ENCODE assay signal across 25 cellular contexts in the genomic region with DNA sequence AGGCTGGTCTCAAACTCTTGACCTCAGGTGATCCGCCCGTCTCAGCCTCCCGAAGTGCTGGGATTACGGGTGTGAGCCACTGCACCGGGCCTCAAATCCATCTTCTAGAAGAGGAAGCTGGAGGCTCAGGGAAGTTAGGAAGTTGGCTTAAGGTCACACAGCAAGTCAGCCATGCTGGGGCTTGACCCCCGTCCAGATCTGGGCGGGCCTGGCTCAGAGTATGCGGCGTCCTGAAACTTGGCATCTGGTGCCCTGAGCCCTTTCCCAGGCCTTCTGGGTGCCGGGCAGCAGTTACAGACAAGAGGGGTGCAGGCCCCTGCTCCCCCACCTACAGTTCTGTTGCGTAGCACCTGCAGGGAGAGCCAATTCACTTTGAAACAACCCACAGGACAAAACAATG. TPM values are rescaled to one million over a fixed set of nuclear protein-coding genes. Genes with fewer than 3 reads are reported as not detected.
DNase-seq lines count a peak whose midpoint lies in the region; ATAC-seq, FAIRE-seq and TF ChIP-seq lines count a peak whose summit lies in the region.
"Had no signal": no experiment of that assay in that cellular context is flagged by ENCODE, and none has a peak within 500 bp of the region (broad histone marks: within the 10 kb centered on the region; RNA-seq: fewer than 3 reads in every experiment).

No MANE protein-coding gene starts in this region.

- no peak overlapping the region for H3K4me2 ChIP-seq in neuronal stem cell (ENCODE audit: insufficient read depth, low read length, poor library complexity, severe bottlenecking)
- H3K4me2 ChIP-seq: BLaER1 had no signal

- H2AFZ ChIP-seq in neuronal stem cell (ENCODE audit: low read length): no peak overlapping the region

- no peaks in the 10 kb centered on the region for H3K9me3 Mint-ChIP-seq in chondrocyte (ENCODE audit: low read depth)
- H3K9me3 Mint-ChIP-seq: CD14-positive monocyte; CD4-positive, alpha-beta memory T cell had no signal

- H3K36me3 Mint-ChIP-seq in chondrocyte (ENCODE audit: low read depth): no peaks in the 10 kb centered on the region
- H3K36me3 Mint-ChIP-seq: CD14-positive monocyte; CD4-positive, alpha-beta memory T cell had no signal

- H3K14ac ChIP-seq in neuronal stem cell (ENCODE audit: low read length): no peak overlapping the region

- peaks cover 14% of the 10 kb centered on the region for H3K79me1 ChIP-seq in neuronal stem cell (ENCODE audit: low read depth, low read length)

- no peak overlapping the region for H3K23ac ChIP-seq in neuronal stem cell (ENCODE audit: low read depth, low read length, poor library complexity)

- H3K4ac ChIP-seq in neuronal stem cell (ENCODE audit: low read length): no peak overlapping the region

- peak in 3 of 5 donors; percentile 4 to 18 (median 7) for DNase-seq in heart left ventricle
- DNase-seq in left ventricle myocardium inferior: no peak
- DNase-seq in chondrocyte (ENCODE audit: low spot score): peak; percentile 55
- DNase-seq in kidney: peak; percentile 24
- DNase-seq in neuronal stem cell (ENCODE audit: low spot score): no peak
- no peak for DNase-seq in H7
- DNase-seq in NCI-H187 (lab: John Stamatoyannopoulos, UW): no peak
- DNase-seq in NCI-H2227 (lab: John Stamatoyannopoulos, UW; ENCODE audit: unreplicated experiment): no peak
- DNase-seq: 8988T; CD4-positive, alpha-beta memory T cell; DMS153; DMS79; GDM1; IMR-90 had no signal

- intact Hi-C loops in heart left ventricle (cut with DNase I): no loop called here
- intact Hi-C loops in left ventricle myocardium inferior (cut with micrococcal nuclease): no loop called here
- intact Hi-C loops in kidney (cut with DNase I): no loop called here

- H4K8ac ChIP-seq in neuronal stem cell (ENCODE audit: low read depth, low read length): no peak overlapping the region

- WGBS in heart left ventricle, 4 donors: 85 to 90% (median 87%) methylated on average over 11 of the region's 11 CpGs
- WGBS in neuronal stem cell (ENCODE audit: extremely low coverage in 2 of 2, insufficient read length in 2 of 2, insufficient replicate concordance in 1 of 2), 2 donors: no CpG with 5 or more reads among the region's 11 CpGs

- H2BK5ac ChIP-seq in neuronal stem cell (ENCODE audit: low read length): no peak overlapping the region

- H2BK120ac ChIP-seq in neuronal stem cell (ENCODE audit: low read depth, low read length): no peak overlapping the region

- H3K27ac Mint-ChIP-seq in chondrocyte (ENCODE audit: unreplicated experiment): no peak overlapping the region
- H3K27ac Mint-ChIP-seq: CD4-positive, alpha-beta memory T cell had no signal

- TF ChIP-seq CTCF in heart left ventricle (IDR thresholded peaks at IDR 0.05) (no peak), left ventricle myocardium inferior (IDR thresholded peaks at IDR 0.05; ENCODE audit: borderline replicate concordance) (no peak), chondrocyte (IDR thresholded peaks at IDR 0.05) (no peak), kidney (IDR thresholded peaks at IDR 0.05; ENCODE audit: borderline replicate concordance, extremely low read depth, insufficient read depth) (no peak)

- ATAC-seq in heart left ventricle: no peak

- no peak for TF ChIP-seq POLR2A in heart left ventricle (IDR thresholded peaks at IDR 0.05)

- no peak overlapping the region for H2BK12ac ChIP-seq in neuronal stem cell (ENCODE audit: low read length)

- H3K4me3 Mint-ChIP-seq in chondrocyte (ENCODE audit: unreplicated experiment): no peak overlapping the region
- H3K4me3 Mint-ChIP-seq: CD14-positive monocyte; CD4-positive, alpha-beta memory T cell had no signal

- H3K9me3 ChIP-seq in heart left ventricle: no peaks in the 10 kb centered on the region
- no peaks in the 10 kb centered on the region for H3K9me3 ChIP-seq in left ventricle myocardium inferior (replicated peaks)
- H3K9me3 ChIP-seq in kidney (ENCODE audit: control insufficient read depth in 1 of 2, low read length in 2 of 2): no peaks in the 10 kb centered on the region
- H3K9me3 ChIP-seq in neuronal stem cell (replicated peaks in 1 of 2; ENCODE audit: control insufficient read depth in 2 of 2, insufficient read depth in 1 of 2, low read depth in 1 of 2, low read length in 2 of 2): no peaks in the 10 kb centered on the region
- H3K9me3 ChIP-seq: BLaER1, HAP-1 had no signal

- peak overlapping the region; percentile 44 for H3K18ac ChIP-seq in neuronal stem cell (ENCODE audit: low read length)

- no peak overlapping the region for H2BK15ac ChIP-seq in neuronal stem cell (ENCODE audit: low read length)

- H3K27me3 ChIP-seq in heart left ventricle (peaks cover 0 to 64% (median 6%) of the 10 kb centered on the region in 9 donors), left ventricle myocardium inferior (ENCODE audit: low read depth) (peaks cover 100% of the 10 kb centered on the region), neuronal stem cell (ENCODE audit: control insufficient read depth in 3 of 3, insufficient read depth in 3 of 3, low read depth in 1 of 3, low read length in 3 of 3) (peaks cover 0 to 36% (median 0%) of the 10 kb centered on the region in 3 experiments), H7 (ENCODE audit: control insufficient read depth, insufficient read depth, low read length) (no peaks in the 10 kb centered on the region)
- H3K27me3 ChIP-seq: BLaER1 had no signal

- H4K91ac ChIP-seq in neuronal stem cell (ENCODE audit: low read depth, low read length, poor library complexity): no peak overlapping the region

- H2AK5ac ChIP-seq in neuronal stem cell (ENCODE audit: low read depth, low read length): peak overlapping the region; percentile 48

- H3K36me3 ChIP-seq in heart left ventricle (no peaks in the 10 kb centered on the region), left ventricle myocardium inferior (no peaks in the 10 kb centered on the region), kidney (ENCODE audit: control insufficient read depth in 1 of 2, insufficient read depth in 2 of 2, low read length in 2 of 2) (no peaks in the 10 kb centered on the region), neuronal stem cell (replicated peaks in 1 of 2; ENCODE audit: control insufficient read depth in 2 of 2, insufficient read depth in 2 of 2, low read length in 2 of 2) (peaks cover 0 to 2% of the 10 kb centered on the region in 2 donors), H7 (replicated peaks; ENCODE audit: control insufficient read depth, insufficient read depth, low read length) (no peaks in the 10 kb centered on the region)
- H3K36me3 ChIP-seq: BLaER1, HAP-1 had no signal

- peaks cover 50% of the 10 kb centered on the region for H3K27me3 Mint-ChIP-seq in chondrocyte (ENCODE audit: low read depth)

- H3K4me1 ChIP-seq in heart left ventricle (no peaks in the 10 kb centered on the region), left ventricle myocardium inferior (no peaks in the 10 kb centered on the region), kidney (ENCODE audit: control insufficient read depth in 1 of 2, insufficient read depth in 1 of 2, low read depth in 1 of 2, low read length in 2 of 2) (no peaks in the 10 kb centered on the region), neuronal stem cell (ENCODE audit: control insufficient read depth in 2 of 2, insufficient read depth in 1 of 2, low read depth in 1 of 2, low read length in 2 of 2) (peaks cover 0 to 57% of the 10 kb centered on the region in 2 donors)
- H3K4me1 ChIP-seq: HAP-1 had no signal

- H3K27ac ChIP-seq in heart left ventricle (no peak overlapping the region), left ventricle myocardium inferior (replicated peaks) (no peak overlapping the region), kidney (ENCODE audit: low read depth in 2 of 2, low read length in 2 of 2) (no peak overlapping the region), neuronal stem cell (replicated peaks; ENCODE audit: low read length) (no peak overlapping the region)
- H3K27ac ChIP-seq: BLaER1, HL-60 had no signal

- FAIRE-seq in kidney (lab: Jason Lieb, UNC): no peak
- FAIRE-seq: GM12892, GM18507, H1 had no signal

- no peak overlapping the region for H3K4me3 ChIP-seq in heart left ventricle
- no peak overlapping the region for H3K4me3 ChIP-seq in left ventricle myocardium inferior
- no peak overlapping the region for H3K4me3 ChIP-seq in kidney (ENCODE audit: low read length in 2 of 2)
- H3K4me3 ChIP-seq in neuronal stem cell (ENCODE audit: low read length in 2 of 2): no peak overlapping the region
- H3K4me3 ChIP-seq in H7 (ENCODE audit: insufficient read depth, low read depth, low read length): no peak overlapping the region
- H3K4me3 ChIP-seq: BLaER1, HAP-1 had no signal

- H3K9ac ChIP-seq in kidney (ENCODE audit: low read length in 2 of 2) (no peak overlapping the region), neuronal stem cell (ENCODE audit: low read depth, low read length, poor library complexity) (no peak overlapping the region)
- H3K9ac ChIP-seq: BLaER1 had no signal

- no peaks in the 10 kb centered on the region for H3K4me1 Mint-ChIP-seq in chondrocyte (ENCODE audit: low read depth)
- H3K4me1 Mint-ChIP-seq: CD14-positive monocyte; CD4-positive, alpha-beta memory T cell had no signal

RNA-seq across cellular contexts. Expression of a gene that starts 11.2 kb away (rescaled TPM):
- total RNA-seq in heart left ventricle (under 1 TPM in 1 of 9 donors, not detected in 8; 0.12 TPM), left ventricle myocardium inferior (not detected), chondrocyte (not detected in 3 replicates), kidney (not detected)
- polyA plus RNA-seq in heart left ventricle (not detected), kidney (ENCODE audit: insufficient read depth, low read depth, low replicate concordance) (not detected)
- polyA plus RNA-seq in neuronal stem cell (2013, experiment 1 of 2): 37.3 TPM
- polyA plus RNA-seq in neuronal stem cell (2013, experiment 2 of 2): 37.4 TPM
- 0.15 and 1.2 TPM in 2 replicates for total RNA-seq in H7 (2014; rRNA removed; shearing (Covaris generic))
- total RNA-seq: A673; CD4-positive, alpha-beta memory T cell; Daoy; HT1080; IMR-90 had no signal
- polyA plus RNA-seq: AG04450; CD14-positive monocyte; CD4-positive, alpha-beta memory T cell; IMR-90 had no signal

Comparison
In these comparisons a context has a peak if more than half of its experiments do, and no peak if none do; other contexts are left out.
1. DNase-seq: peak in heart left ventricle (3 of 5), chondrocyte (single experiment) and kidney (single experiment); none in left ventricle myocardium inferior (single experiment), neuronal stem cell (single experiment), H7 (single experiment), NCI-H187 (0 of 2) and NCI-H2227 (single experiment).